ENCODE assay signal across 35 cellular contexts in the genomic region with DNA sequence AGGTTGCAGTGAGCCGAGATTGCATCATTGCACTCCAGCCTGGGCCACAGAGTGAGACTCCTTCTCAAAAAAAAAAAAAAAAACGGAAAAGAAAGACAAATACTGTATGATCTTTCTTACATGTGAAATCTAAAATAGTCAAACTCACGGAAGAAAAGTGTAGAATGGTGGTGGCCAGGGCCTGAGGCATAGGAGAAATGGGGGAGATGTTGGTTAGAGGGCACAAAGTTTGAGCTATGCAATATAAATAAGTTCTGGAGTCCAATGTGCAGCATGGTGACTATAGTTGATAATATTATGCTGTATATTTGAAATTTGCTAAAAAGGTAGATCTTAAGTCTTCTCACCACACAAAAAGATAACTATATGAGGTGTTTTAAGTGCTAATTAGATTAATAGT. TPM values are rescaled to one million over a fixed set of nuclear protein-coding genes. Genes with fewer than 3 reads are reported as not detected.
"Had no signal": no experiment of that assay in that cellular context is flagged by ENCODE, and none has a peak within 500 bp of the region (broad histone marks: within the 10 kb centered on the region; RNA-seq: fewer than 3 reads in every experiment).

No MANE protein-coding gene starts in this region.

- H3K36me3 ChIP-seq: colonic mucosa, esophagus squamous epithelium, gastrocnemius medialis, heart right ventricle, left ventricle myocardium inferior, lower lobe of right lung had no signal

- H3K9me3 ChIP-seq: colonic mucosa, esophagus squamous epithelium, gastrocnemius medialis, heart right ventricle, left ventricle myocardium inferior, lower lobe of right lung, mucosa of descending colon had no signal

- H3K27ac ChIP-seq: colonic mucosa, epithelial cell of prostate, esophagus squamous epithelium, gastrocnemius medialis, heart right ventricle, left ventricle myocardium inferior, lower lobe of right lung had no signal

- H3K4me1 ChIP-seq: colonic mucosa, esophagus squamous epithelium, gastrocnemius medialis, heart right ventricle, left ventricle myocardium inferior, lower lobe of right lung had no signal

- H3K27me3 ChIP-seq: colonic mucosa had no signal

- H3K27ac Mint-ChIP-seq: dendritic cell treated with granulocyte-macrophage colony-stimulating factor and Interleukin-4, amounts not matched to agents 40 ng/mL and 50 ng/mL, for 4 days; effector memory CD8-positive, alpha-beta T cell; endodermal cell; mesothelial cell of epicardium; naive B cell had no signal

- FAIRE-seq: endometrium, islet of Langerhans, keratinocyte had no signal

- ATAC-seq: effector memory CD8-positive, alpha-beta T cell; esophagus mucosa; gastrocnemius medialis; heart right ventricle; left cardiac atrium; left lobe of liver; lower lobe of right lung; mucosa of descending colon had no signal

- H3K4me3 Mint-ChIP-seq: dendritic cell treated with granulocyte-macrophage colony-stimulating factor and Interleukin-4, amounts not matched to agents 40 ng/mL and 50 ng/mL, for 4 days; effector memory CD8-positive, alpha-beta T cell; endodermal cell; mesothelial cell of epicardium; naive B cell had no signal

- H3K4me1 Mint-ChIP-seq: naive B cell had no signal

- H3K4me3 ChIP-seq: colonic mucosa, esophagus squamous epithelium, gastrocnemius medialis, heart right ventricle, left ventricle myocardium inferior, lower lobe of right lung, mucosa of descending colon had no signal

- DNase-seq: colonic mucosa; cortex of kidney; effector CD8-positive, alpha-beta T cell; effector memory CD8-positive, alpha-beta T cell; endodermal cell; erythroblast; esophagus squamous epithelium; foreskin fibroblast; foreskin melanocyte; gastrocnemius medialis; glutamatergic neuron; head of caudate nucleus; heart right ventricle; hippocampal formation; left cardiac atrium; left ventricle myocardium inferior; lower lobe of right lung; mesenchymal stem cell; mucosa of descending colon; naive B cell had no signal

- H3K36me3 Mint-ChIP-seq: mesothelial cell of epicardium, naive B cell had no signal

RNA-seq across cellular contexts. Expression of a gene that starts 1.3 kb away (rescaled TPM):
- total RNA-seq: dermis microvascular lymphatic vessel endothelial cell, esophagus squamous epithelium, glomerular endothelial cell, kidney epithelial cell, left ventricle myocardium inferior, lower leg skin, lung microvascular endothelial cell, mesenteric fat pad, mesothelial cell of epicardium, myocyte had no signal
- polyA plus RNA-seq: keratinocyte had no signal

RNA-seq across cellular contexts. Expression of a gene that starts 20.6 kb away (rescaled TPM):
- total RNA-seq: dermis microvascular lymphatic vessel endothelial cell, esophagus squamous epithelium, glomerular endothelial cell, kidney epithelial cell, left ventricle myocardium inferior, lower leg skin, lung microvascular endothelial cell, mesenteric fat pad, myocyte had no signal
- polyA plus RNA-seq: heart right ventricle had no signal

RNA-seq across cellular contexts. Expression of a gene that starts 29.1 kb away (rescaled TPM):
- total RNA-seq: dermis microvascular lymphatic vessel endothelial cell, esophagus squamous epithelium, glomerular endothelial cell, left ventricle myocardium inferior, lower leg skin, lung microvascular endothelial cell, mesenteric fat pad, myocyte had no signal
- polyA plus RNA-seq: heart right ventricle, keratinocyte had no signal
